ENCODE assay signal across 21 cellular contexts in genomic region chr19:40251991-40252390, GRCh38. TPM values are rescaled to one million over a fixed set of nuclear protein-coding genes. Genes with fewer than 3 reads are reported as not detected.
DNase-seq lines count a peak whose midpoint lies in the region; TF ChIP-seq lines count a peak whose summit lies in the region.
"Had no signal": no experiment of that assay in that cellular context is flagged by ENCODE, and none has a peak within 500 bp of the region (broad histone marks: within the 10 kb centered on the region; RNA-seq: fewer than 3 reads in every experiment).

No MANE protein-coding gene starts in this region.

- no peak overlapping the region for H3K4me3 Mint-ChIP-seq in immature natural killer cell
- H3K4me3 Mint-ChIP-seq: HFFc6 had no signal

- 59 to 74% methylated on average over 4 of the region's 4 CpGs for WGBS in thyroid gland, 2 donors

- no peak overlapping the region for H3K9ac ChIP-seq in HUES48 (ENCODE audit: low read depth, low read length)

- intact Hi-C loops in thyroid gland (cut with DNase I) = no loop called here

- DNase-seq in RWPE1 (ENCODE audit: low spot score) (no peak), immature natural killer cell (no peak), thyroid gland (no peak), hippocampal formation (lab: John Stamatoyannopoulos, UW) (no peak), GF-D8 (lab: John Stamatoyannopoulos, UW) (no peak), NCI-H1105 (lab: John Stamatoyannopoulos, UW) (no peak)
- DNase-seq: BE2C; EL; HFFc6; KG1; NCI-H1105 treated with DMSO at 0.1 percent for 48 hours; NCI-H2029 treated with DMSO at 0.1 percent for 48 hours; NCI-H226; NCI-H510A treated with DMSO at 0.1 percent for 48 hours; NCI-H774; NK-92 treated with Interleukin-12 subunit alpha and Interleukin-12 subunit beta, amount 100 ng/mL, for 24 hours; Peyer's patch had no signal

- H3K27me3 ChIP-seq in HUES48 (ENCODE audit: control insufficient read depth, insufficient read depth, low read length) (no peaks in the 10 kb centered on the region), thyroid gland (no peaks in the 10 kb centered on the region)
- H3K27me3 ChIP-seq: BE2C, Peyer's patch had no signal

- peak overlapping the region; percentile 50 for H3K27ac ChIP-seq in HUES48 (ENCODE audit: low read depth, low read length)
- H3K27ac ChIP-seq in RWPE1 = peak overlapping the region; percentile 24; the same call in 1 of the 2 replicates
- peak overlapping the region; percentile 80 to 94 (median 93) for H3K27ac ChIP-seq in thyroid gland
- H3K27ac ChIP-seq: Peyer's patch had no signal

- no peaks in the 10 kb centered on the region for H3K9me3 Mint-ChIP-seq in immature natural killer cell
- H3K9me3 Mint-ChIP-seq: HFFc6 had no signal

- peaks cover 0 to 3% (median 1%) of the 10 kb centered on the region in 3 donors for H3K27me3 Mint-ChIP-seq in immature natural killer cell (ENCODE audit: low read depth in 3 of 3)

- CTCF ChIA-PET in RWPE1 (lab: Yijun Ruan, JAX) = no interaction called here

- H3K36me3 ChIP-seq in HUES48 (ENCODE audit: control insufficient read depth, insufficient read depth, low read length) (peaks cover 52% of the 10 kb centered on the region), thyroid gland (peaks cover 17 to 21% of the 10 kb centered on the region in 2 donors)

- peak overlapping the region in 5 of 6 donors; percentile 9 to 76 (median 33) for H3K27ac Mint-ChIP-seq in immature natural killer cell
- H3K27ac Mint-ChIP-seq: HFFc6 had no signal

- peaks cover 14% of the 10 kb centered on the region for H3K4me1 ChIP-seq in HUES48 (ENCODE audit: control insufficient read depth, insufficient read depth, low read length)
- peaks cover 61 to 85% of the 10 kb centered on the region in 2 donors for H3K4me1 ChIP-seq in thyroid gland
- H3K4me1 ChIP-seq: BE2C had no signal

- TF ChIP-seq POLR2A in thyroid gland (IDR thresholded peaks at IDR 0.05) = no peak

- no peaks in the 10 kb centered on the region for H3K9me3 ChIP-seq in HUES48 (ENCODE audit: control insufficient read depth, insufficient read depth, low read length)
- no peaks in the 10 kb centered on the region for H3K9me3 ChIP-seq in thyroid gland
- H3K9me3 ChIP-seq: BE2C, Peyer's patch had no signal

- POLR2A ChIA-PET in RWPE1 (lab: Yijun Ruan, JAX; ENCODE audit: low non-redundant PET) = no interaction called here

- peaks cover 12 to 34% (median 17%) of the 10 kb centered on the region in 3 donors for H3K36me3 Mint-ChIP-seq in immature natural killer cell

- H3K4me3 ChIP-seq in HUES48 (ENCODE audit: low read depth, low read length) (no peak overlapping the region), thyroid gland (replicated peaks in 1 of 3) (no peak overlapping the region)
- H3K4me3 ChIP-seq: Peyer's patch had no signal

- TF ChIP-seq CTCF in RWPE1 (conservative IDR thresholded peaks at IDR 0.05; ENCODE audit: low read depth) = no peak
- TF ChIP-seq CTCF in thyroid gland (IDR thresholded peaks at IDR 0.05) = no peak

- H3K4me1 Mint-ChIP-seq in immature natural killer cell = peaks cover 30 to 64% of the 10 kb centered on the region in 2 donors

RNA-seq across cellular contexts. Expression of gene CCNP, which starts 25.5 kb away (rescaled TPM):
- polyA plus RNA-seq in immature natural killer cell = not detected
- 1 to 10 TPM in 1 of 4 donors, under 1 TPM in 2, not detected in 1; 0.13 to 3.2 (median 0.68) TPM for total RNA-seq in thyroid gland

RNA-seq across cellular contexts. Expression of gene AKT2, which starts 33.2 kb away (rescaled TPM):
- polyA plus RNA-seq in immature natural killer cell = 10 to 100 TPM; 32.7 to 47.6 (median 34.4) TPM
- total RNA-seq in thyroid gland = 100 to 1,000 TPM; 166 to 285 (median 190) TPM

RNA-seq across cellular contexts. Expression of gene TTC9B, which starts 33.8 kb away (rescaled TPM):
- polyA plus RNA-seq in immature natural killer cell = not detected
- total RNA-seq in thyroid gland = not detected
- total RNA-seq: A673, H7, HFFc6, Peyer's patch, SK-MEL-5 had no signal

Comparison
In these comparisons a context has a peak if more than half of its experiments do, and no peak if none do; other contexts are left out.
1. H3K27ac ChIP-seq: peak in every context shown above with its lines; median percentile 93 in thyroid gland; 50 in HUES48; 24 in RWPE1.